Comparison of ENCODE assay signal across 28 cellular contexts in genomic region chr14:78091361-78091760, GRCh38.
"Had no signal": no experiment of that assay in that cellular context is flagged by ENCODE, and none has a peak within 500 bp of the region (broad histone marks: within the 10 kb centered on the region; RNA-seq: fewer than 3 reads in every experiment).

No MANE protein-coding gene starts in this region.

- H3K36me3 ChIP-seq: ascending aorta, breast epithelium, cardiac muscle cell, colonic mucosa, esophagus squamous epithelium, gastroesophageal sphincter had no signal

- H3K27ac Mint-ChIP-seq: activated CD4-positive, alpha-beta memory T cell treated with anti-CD3 and anti-CD28 coated beads, Interleukin-2, amount 10 ng/mL, durations not matched to agents 7 days and 5 days; activated CD4-positive, alpha-beta T cell treated with anti-CD3 and anti-CD28 coated beads, Interleukin-2, amount 10 ng/mL, durations not matched to agents 7 days and 5 days; activated naive CD4-positive, alpha-beta T cell treated with anti-CD3 and anti-CD28 coated beads, Interleukin-2, amount 10 ng/mL, durations not matched to agents 7 days and 5 days; activated naive CD4-positive, alpha-beta T cell treated with anti-CD3 and anti-CD28 coated beads, Interleukin-2, amount 50 U/mL, for 72 hours; activated naive CD8-positive, alpha-beta T cell treated with anti-CD3 and anti-CD28 coated beads, Interleukin-2, amount 10 ng/mL, durations not matched to agents 7 days and 5 days; activated T-cell treated with anti-CD3 and anti-CD28 coated beads, Interleukin-2, amount 50 U/mL, for 24 hours; activated T-cell treated with anti-CD3 and anti-CD28 coated beads, Interleukin-2, amount 50 U/mL, for 72 hours; brain had no signal

- H3K4me3 Mint-ChIP-seq: activated CD4-positive, alpha-beta memory T cell treated with anti-CD3 and anti-CD28 coated beads, Interleukin-2, amount 10 ng/mL, durations not matched to agents 7 days and 5 days; activated CD4-positive, alpha-beta T cell treated with anti-CD3 and anti-CD28 coated beads, Interleukin-2, amount 10 ng/mL, durations not matched to agents 7 days and 5 days; activated naive CD4-positive, alpha-beta T cell treated with anti-CD3 and anti-CD28 coated beads, Interleukin-2, amount 10 ng/mL, durations not matched to agents 7 days and 5 days; activated naive CD8-positive, alpha-beta T cell treated with anti-CD3 and anti-CD28 coated beads, Interleukin-2, amount 10 ng/mL, durations not matched to agents 7 days and 5 days; activated T-cell treated with anti-CD3 and anti-CD28 coated beads, Interleukin-2, amount 50 U/mL, for 24 hours; activated T-cell treated with anti-CD3 and anti-CD28 coated beads, Interleukin-2, amount 50 U/mL, for 72 hours; brain had no signal

- H3K4me1 ChIP-seq: ascending aorta, breast epithelium, colonic mucosa, esophagus squamous epithelium, gastroesophageal sphincter had no signal

- H3K9me3 Mint-ChIP-seq: activated CD4-positive, alpha-beta memory T cell treated with anti-CD3 and anti-CD28 coated beads, Interleukin-2, amount 10 ng/mL, durations not matched to agents 7 days and 5 days; activated CD4-positive, alpha-beta T cell treated with anti-CD3 and anti-CD28 coated beads, Interleukin-2, amount 10 ng/mL, durations not matched to agents 7 days and 5 days; activated naive CD4-positive, alpha-beta T cell treated with anti-CD3 and anti-CD28 coated beads, Interleukin-2, amount 10 ng/mL, durations not matched to agents 7 days and 5 days; activated naive CD4-positive, alpha-beta T cell treated with anti-CD3 and anti-CD28 coated beads, Interleukin-2, amount 50 U/mL, for 72 hours; activated T-cell treated with anti-CD3 and anti-CD28 coated beads, Interleukin-2, amount 50 U/mL, for 24 hours; activated T-cell treated with anti-CD3 and anti-CD28 coated beads, Interleukin-2, amount 50 U/mL, for 72 hours had no signal

- H3K27me3 Mint-ChIP-seq: activated CD4-positive, alpha-beta memory T cell treated with anti-CD3 and anti-CD28 coated beads, Interleukin-2, amount 10 ng/mL, durations not matched to agents 7 days and 5 days; activated CD4-positive, alpha-beta T cell treated with anti-CD3 and anti-CD28 coated beads, Interleukin-2, amount 10 ng/mL, durations not matched to agents 7 days and 5 days; activated naive CD4-positive, alpha-beta T cell treated with anti-CD3 and anti-CD28 coated beads, Interleukin-2, amount 10 ng/mL, durations not matched to agents 7 days and 5 days; activated naive CD8-positive, alpha-beta T cell treated with anti-CD3 and anti-CD28 coated beads, Interleukin-2, amount 10 ng/mL, durations not matched to agents 7 days and 5 days; brain had no signal

- H3K9me3 ChIP-seq: ascending aorta, breast epithelium, colonic mucosa, esophagus squamous epithelium, gastroesophageal sphincter had no signal

- H3K4me1 Mint-ChIP-seq: activated CD4-positive, alpha-beta memory T cell treated with anti-CD3 and anti-CD28 coated beads, Interleukin-2, amount 10 ng/mL, durations not matched to agents 7 days and 5 days; activated CD4-positive, alpha-beta T cell treated with anti-CD3 and anti-CD28 coated beads, Interleukin-2, amount 10 ng/mL, durations not matched to agents 7 days and 5 days; activated naive CD4-positive, alpha-beta T cell treated with anti-CD3 and anti-CD28 coated beads, Interleukin-2, amount 10 ng/mL, durations not matched to agents 7 days and 5 days; activated naive CD8-positive, alpha-beta T cell treated with anti-CD3 and anti-CD28 coated beads, Interleukin-2, amount 10 ng/mL, durations not matched to agents 7 days and 5 days; brain had no signal

- H3K27ac ChIP-seq: ascending aorta, breast epithelium, cardiac muscle cell, colonic mucosa, epithelial cell of prostate, esophagus squamous epithelium, gastroesophageal sphincter had no signal

- H3K36me3 Mint-ChIP-seq: activated naive CD4-positive, alpha-beta T cell treated with anti-CD3 and anti-CD28 coated beads, Interleukin-2, amount 10 ng/mL, durations not matched to agents 7 days and 5 days; activated naive CD4-positive, alpha-beta T cell treated with anti-CD3 and anti-CD28 coated beads, Interleukin-2, amount 50 U/mL, for 72 hours; activated naive CD8-positive, alpha-beta T cell treated with anti-CD3 and anti-CD28 coated beads, Interleukin-2, amount 10 ng/mL, durations not matched to agents 7 days and 5 days; brain had no signal

- ATAC-seq: activated naive CD4-positive, alpha-beta T cell treated with anti-CD3 and anti-CD28 coated beads, Interleukin-2, amount 50 U/mL, for 72 hours; activated T-cell treated with anti-CD3 and anti-CD28 coated beads, Interleukin-2, amount 50 U/mL, for 72 hours; gastroesophageal sphincter had no signal

- DNase-seq: activated CD4-positive, alpha-beta memory T cell treated with anti-CD3 and anti-CD28 coated beads, Interleukin-2, amount 10 ng/mL, durations not matched to agents 7 days and 5 days; activated CD4-positive, alpha-beta T cell treated with anti-CD3 and anti-CD28 coated beads for 1 hour; activated CD4-positive, alpha-beta T cell treated with anti-CD3 and anti-CD28 coated beads for 4 hours; activated CD4-positive, alpha-beta T cell treated with anti-CD3 and anti-CD28 coated beads, Interleukin-2, amount 10 ng/mL, durations not matched to agents 7 days and 5 days; activated CD4-positive, alpha-beta T cell treated with anti-CD3 and anti-CD28 coated beads, Interleukin-2, amount 50 U/mL, for 4 hours; activated CD4-positive, CD25-positive, alpha-beta regulatory T cell; activated CD8-positive, alpha-beta memory T cell treated with anti-CD3 and anti-CD28 coated beads, Interleukin-2, amount 50 U/mL, for 48 hours; activated gamma-delta T cell; activated naive CD4-positive, alpha-beta T cell; activated naive CD4-positive, alpha-beta T cell treated with anti-CD3 and anti-CD28 coated beads, Interleukin-2, amount 10 ng/mL, durations not matched to agents 7 days and 5 days; activated naive CD8-positive, alpha-beta T cell treated with anti-CD3 and anti-CD28 coated beads, Interleukin-2, amount 10 ng/mL, durations not matched to agents 7 days and 5 days; activated T-cell treated with anti-CD3 and anti-CD28 coated beads for 4 hours; activated T-cell treated with anti-CD3 and anti-CD28 coated beads, Interleukin-2, amount 50 U/mL, for 24 hours; activated T-cell treated with anti-CD3 and anti-CD28 coated beads, Interleukin-2, amount 50 U/mL, for 72 hours; central memory CD4-positive, alpha-beta T cell; cerebellar nuclear complex; colonic mucosa; effector CD8-positive, alpha-beta T cell; esophagus squamous epithelium; foreskin melanocyte; T-helper 2 cell had no signal

- H3K4me3 ChIP-seq: ascending aorta, breast epithelium, cardiac muscle cell, colonic mucosa, esophagus squamous epithelium, gastroesophageal sphincter had no signal

- H3K27me3 ChIP-seq: ascending aorta, breast epithelium, cardiac muscle cell, colonic mucosa had no signal
